Comparison of ENCODE assay signal across 1 cellular context in genomic region chr18:50151876-50152275, GRCh38.
TF ChIP-seq lines count a peak whose summit lies in the region.

No MANE protein-coding gene starts in this region.

TF ChIP-seq in K562, 482 proteins besides CTCF, POLR2A, EP300 and RAD21:
- TF ChIP-seq MAFF (IDR thresholded peaks at IDR 0.05; ENCODE audit: low read length): peak; percentile 92
- TF ChIP-seq PCBP2 (IDR thresholded peaks at IDR 0.05; ENCODE audit: low read depth, low read length, poor library complexity, severe bottlenecking): no peak
- TF ChIP-seq ZNF699 (CRISPR knock-in tag; IDR thresholded peaks at IDR 0.05; ENCODE audit: insufficient replicate concordance): no peak
- TF ChIP-seq C11orf30 (IDR thresholded peaks at IDR 0.05; ENCODE audit: low read depth): peak; percentile 93
- TF ChIP-seq MAFK (IDR thresholded peaks at IDR 0.05; ENCODE audit: low read length): peak; percentile 96
- TF ChIP-seq MAFG (tag; conservative IDR thresholded peaks at IDR 0.05): peak; percentile 94
- 0 out of 2 replicates have a peak, but pooled peaks have one; percentile 25 for TF ChIP-seq BACH1 (tag; IDR thresholded peaks at IDR 0.05)
- TF ChIP-seq JUND (IDR thresholded peaks at IDR 0.05; ENCODE audit: borderline replicate concordance, low read depth, low read length): 0 out of 2 replicates have a peak, but pooled peaks have one; percentile 4
- TF ChIP-seq JUND (tag; IDR thresholded peaks at IDR 0.05; ENCODE audit: borderline replicate concordance, low read depth, low read length): no peak
- TF ChIP-seq ATF3 (IDR thresholded peaks at IDR 0.05): peak; percentile 19; the same call in 1 of the 2 replicates
- no peak for TF ChIP-seq ATF3 (CRISPR knock-in tag; conservative IDR thresholded peaks at IDR 0.05)
- TF ChIP-seq NFE2 (IDR thresholded peaks at IDR 0.05; ENCODE audit: low read depth): peak; percentile 63
- peak; percentile 95 for TF ChIP-seq ZNF316 (IDR thresholded peaks at IDR 0.05)
